ENCODE assay signal across 23 cellular contexts in genomic region chr16:55255890-55256289, GRCh38.
"Had no signal": no experiment of that assay in that cellular context is flagged by ENCODE, and none has a peak within 500 bp of the region (broad histone marks: within the 10 kb centered on the region; RNA-seq: fewer than 3 reads in every experiment).

No MANE protein-coding gene starts in this region.

- H3K27ac Mint-ChIP-seq: memory B cell; natural killer cell; stimulated activated naive CD8-positive, alpha-beta T cell treated with anti-CD3 and anti-CD28 coated beads, Interleukin-15, amount 100 ng/mL, for 72 hours; type B pancreatic cell had no signal

- H3K36me3 Mint-ChIP-seq: memory B cell, natural killer cell, type B pancreatic cell had no signal

- H3K36me3 ChIP-seq: gastrocnemius medialis, ovary, tibial artery had no signal

- H3K9me3 Mint-ChIP-seq: natural killer cell had no signal

- H3K4me1 ChIP-seq: testis, tibial artery had no signal

- H3K4me1 Mint-ChIP-seq: memory B cell; natural killer cell; stimulated activated naive CD8-positive, alpha-beta T cell treated with anti-CD3 and anti-CD28 coated beads, Interleukin-15, amount 100 ng/mL, for 72 hours had no signal

- H3K4me2 ChIP-seq: smooth muscle cell had no signal

- H3K4me3 ChIP-seq: dorsolateral prefrontal cortex, lung, ovary, smooth muscle cell, testis, tibial artery had no signal

- H3K4me3 Mint-ChIP-seq: memory B cell; natural killer cell; stimulated activated naive CD8-positive, alpha-beta T cell treated with anti-CD3 and anti-CD28 coated beads, Interleukin-15, amount 100 ng/mL, for 72 hours; type B pancreatic cell had no signal

- H3K27ac ChIP-seq: dorsolateral prefrontal cortex, epithelial cell of prostate, ovary, testis, tibial artery had no signal

- H3K27me3 ChIP-seq: gastrocnemius medialis, ovary, testis, tibial artery had no signal

- DNase-seq: cerebellar nuclear complex; dorsolateral prefrontal cortex; effector CD4-positive, alpha-beta T cell; foreskin fibroblast; gastrocnemius medialis; kidney; natural killer cell; occipital lobe; ovary; posterior cingulate gyrus; stimulated activated CD4-positive, alpha-beta T cell treated with anti-CD3 and anti-CD28 coated beads, Interleukin-12 subunit alpha, Interleukin-12 subunit beta, amount 100 ng/mL, for 4 hours; stimulated activated CD4-positive, alpha-beta T cell treated with anti-CD3 and anti-CD28 coated beads, Interleukin-1b, Interleukin-23, amount 100 ng/mL, for 48 hours; stimulated activated CD4-positive, alpha-beta T cell treated with anti-CD3 and anti-CD28 coated beads, Interleukin-4, amount 100 ng/mL, for 1 hour; stimulated activated CD8-positive, alpha-beta memory T cell treated with anti-CD3 and anti-CD28 coated beads, Interleukin-4, amount 100 ng/mL, for 48 hours; stimulated activated naive CD4-positive, alpha-beta T cell; stimulated activated naive CD8-positive, alpha-beta T cell treated with anti-CD3 and anti-CD28 coated beads, Interleukin-15, amount 100 ng/mL, for 72 hours; testis; tibial artery had no signal
